In the genomic region with DNA sequence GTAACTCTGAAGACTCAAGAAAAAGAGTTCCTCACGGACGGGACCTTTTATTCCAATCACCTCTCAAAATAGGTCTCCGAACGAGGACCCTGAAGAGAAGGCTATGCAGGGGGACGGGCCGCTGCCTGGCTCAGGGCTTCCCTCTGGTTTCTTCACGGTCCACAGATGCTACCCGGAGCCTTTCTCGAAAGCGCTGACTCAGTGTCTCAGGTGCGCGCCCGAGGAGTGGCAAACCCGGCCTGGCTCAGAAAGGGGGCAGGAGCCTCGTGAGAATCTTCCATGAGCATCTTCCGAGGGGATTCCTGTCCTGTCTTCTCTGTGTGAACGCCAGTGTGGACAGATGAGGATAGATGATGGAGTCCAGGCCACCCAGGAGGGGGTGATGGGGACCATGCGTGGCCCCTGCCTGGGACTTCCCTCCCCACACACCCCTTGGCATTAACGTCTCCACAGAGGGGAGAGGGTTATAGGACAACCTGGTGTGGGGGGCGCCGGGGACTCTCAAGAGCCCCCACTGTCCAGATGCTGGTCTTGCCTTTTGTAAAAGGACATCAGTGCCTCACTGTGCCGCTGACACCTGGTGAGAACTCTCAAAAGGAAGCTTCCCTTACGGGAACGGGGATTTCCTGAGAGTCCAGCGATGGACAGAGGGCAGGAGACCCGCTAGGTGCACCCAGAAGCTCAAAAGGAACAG, we compare ENCODE assay signal across 8 cellular contexts. TPM values are rescaled to one million over a fixed set of nuclear protein-coding genes. Genes with fewer than 3 reads are reported as not detected.
DNase-seq lines count a peak whose midpoint lies in the region; ATAC-seq, FAIRE-seq and TF ChIP-seq lines count a peak whose summit lies in the region.
"Had no signal": no experiment of that assay in that cellular context is flagged by ENCODE, and none has a peak within 500 bp of the region (broad histone marks: within the 10 kb centered on the region; RNA-seq: fewer than 3 reads in every experiment).

No MANE protein-coding gene starts in this region.

- ATAC-seq in stimulated activated naive CD8-positive, alpha-beta T cell treated with anti-CD3 and anti-CD28 coated beads, Interleukin-15, amount 100 ng/mL, for 72 hours, result no peak
- no peak for ATAC-seq in HG02759 (IDR thresholded peaks at IDR 0.05; ENCODE audit: unreplicated experiment)

- H3K36me3 ChIP-seq in SU-DHL-6 (ENCODE audit: low read length) (no peaks in the 10 kb centered on the region), esophagus squamous epithelium (peaks cover 7 to 42% (median 7%) of the 10 kb centered on the region in 3 donors)

- peak overlapping the region; percentile 85 to 92 for H3K4me3 Mint-ChIP-seq in stimulated activated naive CD8-positive, alpha-beta T cell treated with anti-CD3 and anti-CD28 coated beads, Interleukin-15, amount 100 ng/mL, for 72 hours

- TF ChIP-seq CTCF in SU-DHL-6 (IDR thresholded peaks at IDR 0.05; ENCODE audit: insufficient read depth, low read length, poor library complexity, severe bottlenecking) (no peak), esophagus squamous epithelium (IDR thresholded peaks at IDR 0.05) (no peak)

- H3K9me3 ChIP-seq in SU-DHL-6 (ENCODE audit: insufficient read depth, low read length), result no peaks in the 10 kb centered on the region
- H3K9me3 ChIP-seq in esophagus squamous epithelium, result no peaks in the 10 kb centered on the region

- H3F3A ChIP-seq in SU-DHL-6 (ENCODE audit: insufficient read depth), result peaks cover 13% of the 10 kb centered on the region; the same call in 1 of the 2 replicates

- peaks cover 46 to 83% (median 61%) of the 10 kb centered on the region in 3 donors for H3K4me1 ChIP-seq in esophagus squamous epithelium

- peak overlapping the region; percentile 83 to 87 for H3K27ac Mint-ChIP-seq in stimulated activated naive CD8-positive, alpha-beta T cell treated with anti-CD3 and anti-CD28 coated beads, Interleukin-15, amount 100 ng/mL, for 72 hours

- peaks cover 0 to 7% of the 10 kb centered on the region in 2 donors for H3K9me3 Mint-ChIP-seq in stimulated activated naive CD8-positive, alpha-beta T cell treated with anti-CD3 and anti-CD28 coated beads, Interleukin-15, amount 100 ng/mL, for 72 hours

- no peaks in the 10 kb centered on the region for H3K9me2 ChIP-seq in SU-DHL-6 (replicated peaks; ENCODE audit: insufficient read depth, low read length)

- WGBS in esophagus squamous epithelium, 2 donors, result 57 to 73% methylated on average over 7 to 26 of the region's 26 CpGs

- H3K27me3 ChIP-seq in SU-DHL-6 (ENCODE audit: low read length) (no peaks in the 10 kb centered on the region), esophagus squamous epithelium (no peaks in the 10 kb centered on the region)

- H3K4me3 ChIP-seq in SU-DHL-6 (ENCODE audit: insufficient read depth, low read length, poor library complexity, severe bottlenecking) (no peak overlapping the region), esophagus squamous epithelium (no peak overlapping the region)

- no peak overlapping the region for H3K4me2 ChIP-seq in SU-DHL-6 (ENCODE audit: low read depth, low read length, poor library complexity, severe bottlenecking)

- H3K79me2 ChIP-seq in SU-DHL-6 (ENCODE audit: insufficient read depth, low read length), result no peaks in the 10 kb centered on the region

- H3K9ac ChIP-seq in SU-DHL-6 (ENCODE audit: low read length), result no peak overlapping the region

- peaks cover 80% of the 10 kb centered on the region for H3K4me1 Mint-ChIP-seq in stimulated activated naive CD8-positive, alpha-beta T cell treated with anti-CD3 and anti-CD28 coated beads, Interleukin-15, amount 100 ng/mL, for 72 hours

- H3K27ac ChIP-seq in SU-DHL-6 (ENCODE audit: low read depth, low read length), result peak overlapping the region; percentile 39
- peak overlapping the region; percentile 92 to 97 (median 94) for H3K27ac ChIP-seq in esophagus squamous epithelium

- H3K27me3 Mint-ChIP-seq in stimulated activated naive CD8-positive, alpha-beta T cell treated with anti-CD3 and anti-CD28 coated beads, Interleukin-15, amount 100 ng/mL, for 72 hours, result no peaks in the 10 kb centered on the region

- intact Hi-C loops in esophagus squamous epithelium (cut with DNase I), result no loop called here

- DNase-seq in GM19239 (ENCODE audit: insufficient read length, low spot score) (no peak), esophagus squamous epithelium (lab: John Stamatoyannopoulos, UW) (no peak), anterior cingulate cortex (lab: John Stamatoyannopoulos, UW) (no peak), dedifferentiated amniotic fluid mesenchymal stem cell (ENCODE audit: extremely low spot score) (no peak)
- DNase-seq in stimulated activated naive CD8-positive, alpha-beta T cell treated with anti-CD3 and anti-CD28 coated beads, Interleukin-15, amount 100 ng/mL, for 72 hours, result no peak
- DNase-seq: NCI-H2171 treated with DMSO at 0.1 percent for 48 hours had no signal

- no peak for TF ChIP-seq POLR2A in esophagus squamous epithelium (IDR thresholded peaks at IDR 0.05)

- no peak overlapping the region for H2AFZ ChIP-seq in SU-DHL-6 (ENCODE audit: low read depth, low read length, severe bottlenecking)

- FAIRE-seq in GM19239 (lab: Jason Lieb, UNC), result peak; percentile 54

- H4K20me1 ChIP-seq in SU-DHL-6 (ENCODE audit: low read depth, low read length), result no peaks in the 10 kb centered on the region

RNA-seq across cellular contexts. Expression of a gene that starts 16.5 kb away (rescaled TPM):
- 100 to 1,000 TPM in 3 of 4 donors, 10 to 100 TPM in 1; 97.3 to 228 (median 137) TPM for total RNA-seq in esophagus squamous epithelium

RNA-seq across cellular contexts. Expression of a gene that starts 24.9 kb away (rescaled TPM):
- 100 to 1,000 TPM in 3 of 4 donors, 10 to 100 TPM in 1; 71.7 to 192 (median 166) TPM for total RNA-seq in esophagus squamous epithelium

RNA-seq across cellular contexts. Expression of a gene that starts 32.1 kb away (rescaled TPM):
- total RNA-seq in esophagus squamous epithelium, result 1 to 10 TPM in 2 of 4 donors, under 1 TPM in 2; 0.23 to 3.1 (median 0.96) TPM

RNA-seq across cellular contexts. Expression of a gene that starts 34.0 kb away (rescaled TPM):
- total RNA-seq in esophagus squamous epithelium, result 10 to 100 TPM in 1 of 4 donors, 1 to 10 TPM in 2, under 1 TPM in 1; 0.83 to 10.1 (median 5.3) TPM
